In genomic region chr5:77374686-77375085, GRCh38 we compare ENCODE assay signal across 25 cellular contexts.
"Had no signal": no experiment of that assay in that cellular context is flagged by ENCODE, and none has a peak within 500 bp of the region (broad histone marks: within the 10 kb centered on the region; RNA-seq: fewer than 3 reads in every experiment).

No MANE protein-coding gene starts in this region.

- DNase-seq: colonic mucosa; cortex of kidney; effector CD8-positive, alpha-beta T cell; effector memory CD8-positive, alpha-beta T cell; endodermal cell; erythroblast; foreskin keratinocyte; heart left ventricle; hypothalamus; immature natural killer cell; islet precursor cell; kidney; kidney glomerular epithelial cell; left colon; left ventricle myocardium inferior; lower lobe of right lung; mesenchymal stem cell; mucosa of descending colon; naive B cell; naive thymus-derived CD8-positive, alpha-beta T cell had no signal

- H3K27ac ChIP-seq: colonic mucosa, epithelial cell of prostate, foreskin keratinocyte, heart left ventricle, hepatocyte, left ventricle myocardium inferior, lower lobe of right lung had no signal

- H3K4me1 ChIP-seq: colonic mucosa, heart left ventricle, left ventricle myocardium inferior, lower lobe of right lung had no signal

- FAIRE-seq: endometrium had no signal

- H3K4me3 ChIP-seq: colonic mucosa, heart left ventricle, hepatocyte, left ventricle myocardium inferior, lower lobe of right lung, mucosa of descending colon had no signal

- H3K36me3 ChIP-seq: colonic mucosa, heart left ventricle, left ventricle myocardium inferior, lower lobe of right lung had no signal

- H3K27me3 ChIP-seq: colonic mucosa, heart left ventricle, hepatocyte had no signal

- ATAC-seq: effector memory CD8-positive, alpha-beta T cell; esophagus mucosa; foreskin keratinocyte; heart left ventricle; left colon; left lobe of liver; lower lobe of right lung; mucosa of descending colon; naive thymus-derived CD8-positive, alpha-beta T cell had no signal

- H3K9me3 ChIP-seq: colonic mucosa, heart left ventricle, left ventricle myocardium inferior, lower lobe of right lung, mucosa of descending colon had no signal
